1 cellular context compared by ENCODE assay signal in genomic region chrX:14922437-14922836, GRCh38.
TF ChIP-seq lines count a peak whose summit lies in the region.

No MANE protein-coding gene starts in this region.

TF ChIP-seq in GM12878, 131 proteins besides CTCF, POLR2A, EP300 and RAD21 (continued from another document):
- no peak for TF ChIP-seq ATF2 (IDR thresholded peaks at IDR 0.05; ENCODE audit: low read length)
